ENCODE assay signal across 8 cellular contexts in the genomic region with DNA sequence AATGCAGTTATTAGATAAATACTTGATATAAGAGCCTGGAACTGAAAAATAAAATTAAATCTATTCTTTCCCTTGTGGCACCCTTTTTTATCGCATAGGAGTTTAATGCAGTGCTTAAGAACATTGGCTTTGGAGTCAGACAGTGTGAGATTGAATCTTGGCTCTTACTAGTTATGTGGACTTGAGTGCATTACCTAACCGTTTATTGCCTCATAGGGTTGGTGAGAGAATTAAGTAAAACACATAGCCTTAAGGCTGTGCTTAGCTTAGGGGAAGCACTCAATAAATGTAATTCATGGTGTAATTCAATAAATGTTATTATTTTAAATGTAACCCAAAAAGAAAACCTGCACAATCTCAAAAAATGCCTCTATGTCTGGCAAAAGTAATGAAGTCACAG. TPM values are rescaled to one million over a fixed set of nuclear protein-coding genes. Genes with fewer than 3 reads are reported as not detected.
DNase-seq lines count a peak whose midpoint lies in the region; FAIRE-seq and TF ChIP-seq lines count a peak whose summit lies in the region.

No MANE protein-coding gene starts in this region.

- H3K27me3 ChIP-seq in duodenal mucosa (ENCODE audit: control insufficient read depth in 1 of 2, insufficient read depth in 2 of 2, low read length in 2 of 2) (peaks cover 0 to 6% of the 10 kb centered on the region in 2 donors), skeletal muscle satellite cell (ENCODE audit: control insufficient read depth, insufficient read depth, low read length) (peaks cover 14% of the 10 kb centered on the region)

- H3K36me3 ChIP-seq in duodenal mucosa (ENCODE audit: control insufficient read depth in 1 of 2, insufficient read depth in 2 of 2, low read length in 2 of 2) (no peaks in the 10 kb centered on the region), skeletal muscle satellite cell (ENCODE audit: insufficient read depth, low read length) (peaks cover 4% of the 10 kb centered on the region), kidney (ENCODE audit: control insufficient read depth in 1 of 2, insufficient read depth in 2 of 2, low read length in 2 of 2) (no peaks in the 10 kb centered on the region)

- H3K27ac ChIP-seq in duodenal mucosa (ENCODE audit: low read depth, low read length) (no peak overlapping the region), kidney (ENCODE audit: low read depth in 2 of 2, low read length in 2 of 2) (no peak overlapping the region)

- H3K9me3 ChIP-seq in duodenal mucosa (ENCODE audit: control insufficient read depth in 1 of 2, low read length in 2 of 2): no peaks in the 10 kb centered on the region
- no peaks in the 10 kb centered on the region for H3K9me3 ChIP-seq in skeletal muscle satellite cell (replicated peaks; ENCODE audit: low read length)
- no peaks in the 10 kb centered on the region for H3K9me3 ChIP-seq in kidney (ENCODE audit: control insufficient read depth in 1 of 2, low read length in 2 of 2)

- FAIRE-seq in kidney (lab: Jason Lieb, UNC): no peak

- H3K4me1 ChIP-seq in duodenal mucosa (ENCODE audit: control insufficient read depth in 1 of 2, insufficient read depth in 2 of 2, low read length in 2 of 2) (peaks cover 24 to 32% of the 10 kb centered on the region in 2 donors), skeletal muscle satellite cell (ENCODE audit: control insufficient read depth, insufficient read depth, low read length) (peaks cover 11% of the 10 kb centered on the region), kidney (ENCODE audit: control insufficient read depth in 1 of 2, insufficient read depth in 1 of 2, low read depth in 1 of 2, low read length in 2 of 2) (peaks cover 4 to 5% of the 10 kb centered on the region in 2 donors)

- DNase-seq in GM12864 (ENCODE audit: low read depth): no peak
- peak; percentile 47 for DNase-seq in OCI-M1 (lab: John Stamatoyannopoulos, UW)
- DNase-seq in SW480 (ENCODE audit: low spot score): no peak
- DNase-seq in posterior vena cava (ENCODE audit: low spot score): no peak
- DNase-seq in kidney: no peak
- no peak for DNase-seq in stimulated activated CD4-positive, alpha-beta T cell treated with anti-CD3 and anti-CD28 coated beads, Interleukin-4, amount 100 ng/mL, for 24 hours

- H3K4me2 ChIP-seq in skeletal muscle satellite cell (ENCODE audit: low read length): peak overlapping the region; percentile 86

- TF ChIP-seq CTCF in GM12864 (IDR thresholded peaks at IDR 0.05; ENCODE audit: low read depth, low read length, missing control alignments) (no peak), kidney (IDR thresholded peaks at IDR 0.05; ENCODE audit: borderline replicate concordance, extremely low read depth, insufficient read depth) (no peak)

- intact Hi-C loops in posterior vena cava (cut with DNase I) (loop anchor here in 1 of 2 donors (10.0 kb wide), 1 partner anchor 59 kb away; no protein-coding TSS in a partner anchor), kidney (cut with DNase I) (no loop called here)

- H3K4me3 ChIP-seq in GM12864 (ENCODE audit: low read depth, low read length): peak overlapping the region; percentile 100
- peak overlapping the region; percentile 8 to 16 for H3K4me3 ChIP-seq in duodenal mucosa (ENCODE audit: low read depth in 1 of 2, low read length in 2 of 2)
- peak overlapping the region; percentile 91 for H3K4me3 ChIP-seq in skeletal muscle satellite cell (ENCODE audit: low read length)
- peak overlapping the region in 1 of 2 donors; percentile 86 for H3K4me3 ChIP-seq in kidney (ENCODE audit: low read length in 2 of 2)

- H3K9ac ChIP-seq in duodenal mucosa (ENCODE audit: low read depth in 1 of 2, low read length in 2 of 2) (no peak overlapping the region), skeletal muscle satellite cell (ENCODE audit: low read depth, low read length) (peak overlapping the region; percentile 96), kidney (ENCODE audit: low read length in 2 of 2) (peak overlapping the region in 1 of 2 donors; percentile 16)

RNA-seq across cellular contexts. Expression of a gene that starts 2.6 kb away (rescaled TPM):
- 62.1 and 84.5 TPM in 2 replicates for total RNA-seq in skeletal muscle satellite cell (2012; rRNA removed)
- total RNA-seq in posterior vena cava: 10 to 100 TPM; 21.1 to 32.2 TPM
- 15.5 TPM for total RNA-seq in kidney
- polyA plus RNA-seq in kidney (ENCODE audit: insufficient read depth, low read depth, low replicate concordance): 12.8 TPM
